ENCODE assay signal across 8 cellular contexts in genomic region chr5:154858251-154858971, GRCh38. TPM values are rescaled to one million over a fixed set of nuclear protein-coding genes. Genes with fewer than 3 reads are reported as not detected.
DNase-seq lines count a peak whose midpoint lies in the region; ATAC-seq and TF ChIP-seq lines count a peak whose summit lies in the region.

TSS of gene CNOT8 (plus strand) at chr5:154858627. CDS start at chr5:154863279, 4,652 bp downstream.

- TF ChIP-seq CTCF in GM13977 (IDR thresholded peaks at IDR 0.05; ENCODE audit: extremely low read depth, insufficient read depth, missing control alignments) (no peak), prostate gland (IDR thresholded peaks at IDR 0.05) (no peak)

- DNase-seq in GM13977 (ENCODE audit: low spot score), result peak; percentile 92
- peak; percentile 89 for DNase-seq in NCI-H1694 (lab: John Stamatoyannopoulos, UW)
- peak; percentile 93 for DNase-seq in amniotic stem cell (lab: John Stamatoyannopoulos, UW)
- peak; percentile 99 for DNase-seq in left cardiac atrium
- DNase-seq in prostate gland (ENCODE audit: low spot score), result peak; percentile 98

- no peaks in the 10 kb centered on the region for H3K9me3 ChIP-seq in prostate gland

- intact Hi-C loops in left cardiac atrium (cut with DNase I) (loop anchor here in 1 of 2 donors (5.0 kb wide), 1 partner anchor 101 kb away; the partner anchor contains the start of gene LARP1), prostate gland (cut with DNase I) (loop anchor here (1.0 to 10.0 kb wide), 3 partner anchors 84 to 174 kb away; partner anchors contain the start of genes LARP1 and MRPL22)

- H3K4me1 ChIP-seq in prostate gland (replicated peaks) (peaks cover 6% of the 10 kb centered on the region), urinary bladder (ENCODE audit: insufficient read depth) (no peaks in the 10 kb centered on the region)

- in situ Hi-C loops in GM13977 (cut with MboI; ENCODE audit: low pct_unique_long_range_greater_than_20kb, low sequenced_read_pairs, unreplicated experiment), result no loop called here

- H3K27me3 ChIP-seq in prostate gland (replicated peaks; ENCODE audit: insufficient read depth), result no peaks in the 10 kb centered on the region

- no peaks in the 10 kb centered on the region for H3K36me3 ChIP-seq in prostate gland
- no peaks in the 10 kb centered on the region for H3K36me3 ChIP-seq in urinary bladder (ENCODE audit: insufficient read depth)

- peak; percentile 94 for TF ChIP-seq POLR2A in prostate gland (IDR thresholded peaks at IDR 0.05)

- H3K27ac ChIP-seq in prostate gland (peak within 1 kb of the TSS; percentile 97 to 98), urinary bladder (ENCODE audit: low read depth) (peak within 1 kb of the TSS; percentile 97)

- no peaks in the 10 kb centered on the region for H3K9me3 Mint-ChIP-seq in T-helper 1 cell treated with Interleukin-12 subunit alpha and Interleukin-12 subunit beta and Interleukin-4 antibody, amounts not matched to agents 30 μg/mL and 1 μg/mL, for 36 hours

- H3K27me3 Mint-ChIP-seq in T-helper 1 cell treated with Interleukin-12 subunit alpha and Interleukin-12 subunit beta and Interleukin-4 antibody, amounts not matched to agents 30 μg/mL and 1 μg/mL, for 36 hours (ENCODE audit: low read depth), result no peaks in the 10 kb centered on the region

- peak within 1 kb of the TSS; percentile 94 for H3K4me3 Mint-ChIP-seq in T-helper 1 cell treated with Interleukin-12 subunit alpha and Interleukin-12 subunit beta and Interleukin-4 antibody, amounts not matched to agents 30 μg/mL and 1 μg/mL, for 36 hours

- ATAC-seq in HG02884 (IDR thresholded peaks at IDR 0.05; ENCODE audit: unreplicated experiment), result peak; percentile 73
- peak; percentile 93 to 94 for ATAC-seq in left cardiac atrium

- peak within 1 kb of the TSS; percentile 75 to 82 for H3K4me3 ChIP-seq in prostate gland
- H3K4me3 ChIP-seq in urinary bladder (ENCODE audit: low read depth, low read length), result peak within 1 kb of the TSS; percentile 92

- peaks cover 19% of the 10 kb centered on the region for H3K36me3 Mint-ChIP-seq in T-helper 1 cell treated with Interleukin-12 subunit alpha and Interleukin-12 subunit beta and Interleukin-4 antibody, amounts not matched to agents 30 μg/mL and 1 μg/mL, for 36 hours (ENCODE audit: low read depth)

- peak within 1 kb of the TSS; percentile 99 for H3K27ac Mint-ChIP-seq in T-helper 1 cell treated with Interleukin-12 subunit alpha and Interleukin-12 subunit beta and Interleukin-4 antibody, amounts not matched to agents 30 μg/mL and 1 μg/mL, for 36 hours

- H3K4me1 Mint-ChIP-seq in T-helper 1 cell treated with Interleukin-12 subunit alpha and Interleukin-12 subunit beta and Interleukin-4 antibody, amounts not matched to agents 30 μg/mL and 1 μg/mL, for 36 hours (ENCODE audit: low read depth), result peaks cover 37% of the 10 kb centered on the region

- under 1% methylated on average over 58 of the region's 66 CpGs for WGBS in prostate gland
- under 1% methylated on average over 66 of the region's 66 CpGs for WGBS in urinary bladder

RNA-seq across cellular contexts. Expression of gene CNOT8, which starts in this region (rescaled TPM):
- 10 to 100 TPM; 29.3 to 30.3 TPM for total RNA-seq in left cardiac atrium
- total RNA-seq in prostate gland, result 10 to 100 TPM; 46.3 to 95.2 TPM
- total RNA-seq in urinary bladder, result 71.4 TPM
- polyA plus RNA-seq in urinary bladder, result 49.8 TPM

Comparison
In these comparisons a context has a peak if more than half of its experiments do, and no peak if none do; other contexts are left out.
1. Peak in every context shown above with its lines: DNase-seq, ATAC-seq, H3K4me3 ChIP-seq and H3K27ac ChIP-seq.